Comparison of ENCODE assay signal across 8 cellular contexts in the genomic region with DNA sequence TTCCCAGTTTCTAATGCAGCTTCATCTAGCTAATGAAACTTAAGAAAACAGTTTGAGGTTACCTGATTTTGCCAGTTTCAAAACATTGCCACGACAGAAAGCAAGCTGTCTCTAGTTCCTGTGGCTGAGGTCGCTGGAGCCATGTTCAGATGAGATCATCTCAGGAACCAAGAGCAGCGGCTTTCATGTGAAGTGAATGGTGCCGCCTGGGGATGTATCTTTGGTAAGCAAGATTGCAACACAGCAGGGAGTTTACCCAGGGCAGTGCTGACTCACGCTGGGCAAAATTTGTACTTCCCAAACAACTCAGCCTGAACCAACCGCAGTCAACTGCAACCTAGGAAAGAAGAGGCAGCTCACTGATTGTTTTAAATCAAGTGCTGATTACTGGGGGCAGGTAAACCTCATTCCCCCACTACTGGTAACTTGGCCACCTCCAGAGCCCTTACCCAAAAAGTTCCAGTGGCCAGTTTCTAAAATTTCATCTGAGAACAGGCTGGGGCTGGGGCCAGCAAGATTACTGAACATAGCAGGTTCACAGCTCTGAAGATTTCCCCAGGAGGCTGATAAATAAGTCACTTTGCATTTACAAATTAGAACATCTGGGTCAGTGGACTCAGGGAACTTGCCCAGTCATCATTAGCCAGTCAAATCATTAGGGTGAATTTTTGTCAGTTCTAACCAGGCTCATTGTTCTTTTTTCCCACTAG. TPM values are rescaled to one million over a fixed set of nuclear protein-coding genes. Genes with fewer than 3 reads are reported as not detected.
DNase-seq lines count a peak whose midpoint lies in the region; ATAC-seq and TF ChIP-seq lines count a peak whose summit lies in the region.

TSS of gene RFFL (minus strand) at position 194 of the 710 bp plus-strand sequence. CDS start 37,154 bp downstream, outside the sequence.

- no peaks in the 10 kb centered on the region for H3K27me3 ChIP-seq in kidney epithelial cell (ENCODE audit: control insufficient read depth, insufficient read depth, low read length)

- peak; percentile 82 for ATAC-seq in GM18519 (IDR thresholded peaks at IDR 0.05; ENCODE audit: low FRiP score, unreplicated experiment)
- peak; percentile 88 for ATAC-seq in HG03060 (IDR thresholded peaks at IDR 0.05; ENCODE audit: low read depth, unreplicated experiment)
- peak; percentile 96 to 97 for ATAC-seq in activated CD4-positive, CD25-positive, alpha-beta regulatory T cell treated with anti-CD3 and anti-CD28 coated beads, Interleukin-2, amount 50 U/mL, for 24 hours

- peak; percentile 25 for TF ChIP-seq CTCF in kidney epithelial cell (IDR thresholded peaks at IDR 0.05; ENCODE audit: insufficient read depth, low read length, poor library complexity, severe bottlenecking)

- H3K4me3 ChIP-seq in kidney epithelial cell (ENCODE audit: low read depth, low read length), result no peak within 1 kb of the TSS

- H3K36me3 ChIP-seq in kidney epithelial cell (ENCODE audit: control insufficient read depth, insufficient read depth, low read length), result no peaks in the 10 kb centered on the region

- DNase-seq in 8988T (peak; percentile 54), NCI-H2196 (lab: John Stamatoyannopoulos, UW; ENCODE audit: unreplicated experiment) (peak; percentile 70), cerebellum (ENCODE audit: low spot score) (peak; percentile 53), kidney epithelial cell (ENCODE audit: low read depth) (peak; percentile 99)
- DNase-seq in stimulated activated CD4-positive, alpha-beta T cell treated with anti-CD3 and anti-CD28 coated beads, Interleukin-15, amount 100 ng/mL, for 48 hours (ENCODE audit: low read depth in 2 of 2), result peak; percentile 86 to 88

RNA-seq across cellular contexts. Expression of gene RFFL, which starts in this region (rescaled TPM):
- 6.7 TPM for total RNA-seq in cerebellum
- total RNA-seq in kidney epithelial cell, result 13.8 and 14.1 TPM in 2 replicates
